In the genomic region with DNA sequence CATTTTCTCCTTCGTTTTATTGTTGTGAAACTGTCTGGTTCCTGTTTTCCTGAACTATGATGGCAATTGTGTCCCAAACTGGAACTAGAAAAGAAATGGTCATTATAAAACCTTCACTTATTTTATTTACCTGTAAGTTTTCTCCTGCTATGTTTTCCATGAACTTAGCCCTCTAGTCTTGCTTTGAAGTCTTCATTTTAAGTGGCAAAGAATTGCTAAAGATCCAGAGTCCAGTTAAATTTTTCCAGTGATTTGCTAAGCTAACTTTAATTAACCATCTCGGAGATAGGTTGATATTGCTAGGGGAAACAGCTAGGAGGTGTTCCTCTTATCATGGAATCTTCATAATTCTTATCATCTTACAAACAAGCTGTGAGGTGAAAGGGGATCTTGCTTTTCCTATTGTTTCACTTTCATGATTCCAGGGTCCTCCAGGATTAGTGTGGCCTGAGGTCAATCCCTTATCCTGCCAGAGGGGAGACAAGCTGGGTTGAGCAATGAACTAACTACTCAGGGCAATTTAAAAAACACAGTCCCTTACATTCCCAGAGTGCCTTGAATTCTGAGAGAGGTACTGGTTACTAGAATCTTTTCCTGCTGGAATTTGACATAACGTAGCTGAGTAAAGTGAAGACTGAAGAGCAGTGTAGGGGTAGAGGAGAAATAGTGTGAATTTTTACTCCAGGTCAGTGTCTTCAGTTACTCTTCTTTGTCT, we compare ENCODE assay signal across 12 cellular contexts.
A peak's percentile ranks its signal among the peaks of the same experiment; 100 is the strongest.
DNase-seq lines count a peak whose midpoint lies in the region; ATAC-seq, FAIRE-seq and TF ChIP-seq lines count a peak whose summit lies in the region.
"Had no signal": no experiment of that assay in that cellular context is flagged by ENCODE, and none has a peak within 500 bp of the region (broad histone marks: within the 10 kb centered on the region; RNA-seq: fewer than 3 reads in every experiment).

No MANE protein-coding gene starts in this region.

- peak overlapping the region; percentile 43 for H3K27ac ChIP-seq in kidney (ENCODE audit: low read depth in 2 of 2, low read length in 2 of 2)

- no peak overlapping the region for H3K4me3 Mint-ChIP-seq in central memory CD8-positive, alpha-beta T cell
- no peak overlapping the region for H3K4me3 Mint-ChIP-seq in stimulated activated naive B cell treated with anti-CD40 and anti-IgM and Interleukin-4, amounts not matched to agents 10 μg/mL and 1 μg/mL and 100 μg/mL, for 72 hours

- FAIRE-seq in kidney (lab: Jason Lieb, UNC) = no peak

- H3K27ac Mint-ChIP-seq in central memory CD8-positive, alpha-beta T cell (ENCODE audit: low read depth) = peak overlapping the region; percentile 63
- peak overlapping the region; percentile 77 for H3K27ac Mint-ChIP-seq in stimulated activated naive B cell treated with anti-CD40 and anti-IgM and Interleukin-4, amounts not matched to agents 10 μg/mL and 1 μg/mL and 100 μg/mL, for 72 hours

- H3K36me3 ChIP-seq in kidney (ENCODE audit: control insufficient read depth in 1 of 2, insufficient read depth in 2 of 2, low read length in 2 of 2) = peaks cover 0 to 2% of the 10 kb centered on the region in 2 donors
- H3K36me3 ChIP-seq: breast epithelium had no signal

- H3K36me3 Mint-ChIP-seq in central memory CD8-positive, alpha-beta T cell (ENCODE audit: insufficient read depth) = peaks cover 10% of the 10 kb centered on the region
- H3K36me3 Mint-ChIP-seq in stimulated activated naive B cell treated with anti-CD40 and anti-IgM and Interleukin-4, amounts not matched to agents 10 μg/mL and 1 μg/mL and 100 μg/mL, for 72 hours = peaks cover 15 to 21% of the 10 kb centered on the region in 2 donors

- CTCF ChIA-PET in HEK293T (lab: Yijun Ruan, JAX) = no interaction called here

- POLR2A ChIA-PET in HEK293T (lab: Yijun Ruan, JAX) = no interaction called here

- peak overlapping the region; percentile 1 to 2 for H3K4me3 ChIP-seq in kidney (ENCODE audit: low read length in 2 of 2)
- H3K4me3 ChIP-seq: breast epithelium had no signal

- DNase-seq in HEK293T (ENCODE audit: extremely low spot score) = peak; percentile 25
- no peak for DNase-seq in central memory CD8-positive, alpha-beta T cell (ENCODE audit: low spot score in 2 of 2)
- DNase-seq in kidney = no peak
- no peak for DNase-seq in stimulated activated naive B cell treated with anti-CD40 and anti-IgM and Interleukin-4, amounts not matched to agents 10 μg/mL and 1 μg/mL and 100 μg/mL, for 72 hours
- DNase-seq in activated T-cell treated with anti-CD3 and anti-CD28 coated beads for 4 hours = no peak
- DNase-seq in NCI-H345 (lab: John Stamatoyannopoulos, UW) = no peak
- DNase-seq in GM10266 (ENCODE audit: extremely low spot score) = no peak
- DNase-seq: KBM-7, retina, SW 1271 had no signal

- intact Hi-C loops in kidney (cut with DNase I) = loop anchor here (10.0 kb wide), 1 partner anchor 130 kb away; a partner anchor contains a TSS

- no peaks in the 10 kb centered on the region for H3K27me3 Mint-ChIP-seq in central memory CD8-positive, alpha-beta T cell
- H3K27me3 Mint-ChIP-seq in stimulated activated naive B cell treated with anti-CD40 and anti-IgM and Interleukin-4, amounts not matched to agents 10 μg/mL and 1 μg/mL and 100 μg/mL, for 72 hours = no peaks in the 10 kb centered on the region

- no peaks in the 10 kb centered on the region for H3K9me3 ChIP-seq in kidney (ENCODE audit: control insufficient read depth in 1 of 2, low read length in 2 of 2)
- H3K9me3 ChIP-seq: breast epithelium had no signal

- peaks cover 12% of the 10 kb centered on the region for H3K4me1 Mint-ChIP-seq in central memory CD8-positive, alpha-beta T cell
- H3K4me1 Mint-ChIP-seq in stimulated activated naive B cell treated with anti-CD40 and anti-IgM and Interleukin-4, amounts not matched to agents 10 μg/mL and 1 μg/mL and 100 μg/mL, for 72 hours = peaks cover 22 to 25% of the 10 kb centered on the region in 2 donors

- H3K9ac ChIP-seq in kidney (ENCODE audit: low read length in 2 of 2) = peak overlapping the region in 1 of 2 donors; percentile 5

- ATAC-seq in central memory CD8-positive, alpha-beta T cell (replicated peaks; ENCODE audit: extremely low read depth, poor library complexity, severe bottlenecking) = no peak
- ATAC-seq in stimulated activated naive B cell treated with anti-CD40 and anti-IgM and Interleukin-4, amounts not matched to agents 10 μg/mL and 1 μg/mL and 100 μg/mL, for 72 hours (replicated peaks) = no peak
- no peak for ATAC-seq in GM21526 (IDR thresholded peaks at IDR 0.05; ENCODE audit: low FRiP score, unreplicated experiment)

- H3K4me1 ChIP-seq in kidney (ENCODE audit: control insufficient read depth in 1 of 2, insufficient read depth in 1 of 2, low read depth in 1 of 2, low read length in 2 of 2) = peaks cover 21 to 48% of the 10 kb centered on the region in 2 donors
- H3K4me1 ChIP-seq: breast epithelium had no signal

- TF ChIP-seq CTCF in kidney (IDR thresholded peaks at IDR 0.05; ENCODE audit: borderline replicate concordance, extremely low read depth, insufficient read depth) = no peak
- no peak for TF ChIP-seq CTCF in GM10266 (IDR thresholded peaks at IDR 0.05; ENCODE audit: control insufficient read depth, insufficient read depth, low read depth, missing control alignments)

- no peaks in the 10 kb centered on the region for H3K9me3 Mint-ChIP-seq in central memory CD8-positive, alpha-beta T cell
- H3K9me3 Mint-ChIP-seq in stimulated activated naive B cell treated with anti-CD40 and anti-IgM and Interleukin-4, amounts not matched to agents 10 μg/mL and 1 μg/mL and 100 μg/mL, for 72 hours = no peaks in the 10 kb centered on the region

TF ChIP-seq in HEK293T, 16 proteins besides CTCF, POLR2A, EP300 and RAD21:
- TF ChIP-seq TARDBP (IDR thresholded peaks at IDR 0.05) (no peak), SUZ12 (IDR thresholded peaks at IDR 0.05) (no peak), NFRKB (IDR thresholded peaks at IDR 0.05) (no peak), ARNT (IDR thresholded peaks at IDR 0.05) (no peak), CTBP1 (IDR thresholded peaks at IDR 0.05; ENCODE audit: borderline replicate concordance) (no peak), SP1 (IDR thresholded peaks at IDR 0.05) (no peak), BHLHE40 (IDR thresholded peaks at IDR 0.05; ENCODE audit: borderline replicate concordance) (no peak), L3MBTL2 (conservative IDR thresholded peaks at IDR 0.05) (no peak)
- TF ChIP-seq, protein P1, sequence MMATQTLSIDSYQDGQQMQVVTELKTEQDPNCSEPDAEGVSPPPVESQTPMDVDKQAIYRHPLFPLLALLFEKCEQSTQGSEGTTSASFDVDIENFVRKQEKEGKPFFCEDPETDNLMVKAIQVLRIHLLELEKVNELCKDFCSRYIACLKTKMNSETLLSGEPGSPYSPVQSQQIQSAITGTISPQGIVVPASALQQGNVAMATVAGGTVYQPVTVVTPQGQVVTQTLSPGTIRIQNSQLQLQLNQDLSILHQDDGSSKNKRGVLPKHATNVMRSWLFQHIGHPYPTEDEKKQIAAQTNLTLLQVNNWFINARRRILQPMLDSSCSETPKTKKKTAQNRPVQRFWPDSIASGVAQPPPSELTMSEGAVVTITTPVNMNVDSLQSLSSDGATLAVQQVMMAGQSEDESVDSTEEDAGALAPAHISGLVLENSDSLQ (IDR thresholded peaks at IDR 0.05) = no peak
